14 cellular contexts compared by ENCODE assay signal in genomic region chr3:136728434-136728833, GRCh38. TPM values are rescaled to one million over a fixed set of nuclear protein-coding genes. Genes with fewer than 3 reads are reported as not detected.
DNase-seq lines count a peak whose midpoint lies in the region; ATAC-seq and FAIRE-seq lines count a peak whose summit lies in the region.
"Had no signal": no experiment of that assay in that cellular context is flagged by ENCODE, and none has a peak within 500 bp of the region (broad histone marks: within the 10 kb centered on the region; RNA-seq: fewer than 3 reads in every experiment).

No MANE protein-coding gene starts in this region.

- H3K9me3 Mint-ChIP-seq in CD4-positive, CD25-positive, alpha-beta regulatory T cell, result peaks cover 0 to 1% (median 0%) of the 10 kb centered on the region in 7 donors
- H3K9me3 Mint-ChIP-seq in immature natural killer cell, result no peaks in the 10 kb centered on the region

- peaks cover 16% of the 10 kb centered on the region for H3F3A ChIP-seq in GM23248 (ENCODE audit: insufficient read depth)

- no peaks in the 10 kb centered on the region for H3K36me3 Mint-ChIP-seq in CD4-positive, CD25-positive, alpha-beta regulatory T cell
- no peaks in the 10 kb centered on the region for H3K36me3 Mint-ChIP-seq in immature natural killer cell

- peak overlapping the region; percentile 73 for H3K4me2 ChIP-seq in GM23248 (ENCODE audit: unreplicated experiment)

- no peak overlapping the region for H3K4me3 Mint-ChIP-seq in CD4-positive, CD25-positive, alpha-beta regulatory T cell
- peak overlapping the region; percentile 41 to 71 (median 64) for H3K4me3 Mint-ChIP-seq in immature natural killer cell
- H3K4me3 Mint-ChIP-seq: B cell, endodermal cell had no signal

- no peaks in the 10 kb centered on the region for H3K9me2 ChIP-seq in GM23248 (ENCODE audit: insufficient read depth)

- peaks cover 96% of the 10 kb centered on the region for H3K79me2 ChIP-seq in GM23248 (ENCODE audit: insufficient read depth)

- peak overlapping the region in 1 of 3 donors; percentile 7 for H3K27ac Mint-ChIP-seq in CD4-positive, CD25-positive, alpha-beta regulatory T cell
- H3K27ac Mint-ChIP-seq in immature natural killer cell, result peak overlapping the region in 5 of 6 donors; percentile 9 to 60 (median 51)
- H3K27ac Mint-ChIP-seq: B cell, endodermal cell had no signal

- no peaks in the 10 kb centered on the region for H3K36me3 ChIP-seq in CD4-positive, CD25-positive, alpha-beta regulatory T cell (ENCODE audit: control insufficient read depth, insufficient read depth, low read length)
- H3K36me3 ChIP-seq in GM23248 (ENCODE audit: low read depth) (no peaks in the 10 kb centered on the region), SJSA1 (peaks cover 3% of the 10 kb centered on the region; the same call in 1 of the 2 replicates)

- no peak for ATAC-seq in CD4-positive, CD25-positive, alpha-beta regulatory T cell (ENCODE audit: low read depth in 2 of 2)

- WGBS in GM23248 (ENCODE audit: low coverage in 1 of 2, low lambda C conversion rate in 2 of 2, missing lambda C conversion rate in 2 of 2), 2 experiments, result 50 to 61% methylated on average over 1 of the region's 1 CpG

- DNase-seq in CD4-positive, CD25-positive, alpha-beta regulatory T cell, result no peak
- DNase-seq in GM23248 (peak; percentile 35), SJSA1 (ENCODE audit: low read depth in 1 of 2, low spot score in 2 of 2) (no peak), immature natural killer cell (peak; percentile 22 to 50 (median 50)), HTR-8/SVneo (ENCODE audit: insufficient read length, low spot score) (no peak), dedifferentiated amniotic fluid mesenchymal stem cell (ENCODE audit: extremely low spot score) (no peak), NCI-H446 treated with DMSO at 0.1 percent for 48 hours (lab: John Stamatoyannopoulos, UW) (no peak), GOT3 (lab: John Stamatoyannopoulos, UW) (no peak)
- DNase-seq: activated gamma-delta T cell treated with Interleukin-2 at 50 U/mL for 16 hours, NCI-H1436, OCI-M1 had no signal

- H3K27me3 ChIP-seq in CD4-positive, CD25-positive, alpha-beta regulatory T cell (ENCODE audit: control insufficient read depth, insufficient read depth, low read length), result no peaks in the 10 kb centered on the region
- H3K27me3 ChIP-seq in GM23248 (replicated peaks; ENCODE audit: insufficient read depth), result no peaks in the 10 kb centered on the region
- no peaks in the 10 kb centered on the region for H3K27me3 ChIP-seq in SJSA1 (replicated peaks)

- no peaks in the 10 kb centered on the region for H3K9me3 ChIP-seq in CD4-positive, CD25-positive, alpha-beta regulatory T cell (ENCODE audit: control insufficient read depth in 2 of 2, low read length in 2 of 2)
- H3K9me3 ChIP-seq in GM23248 (ENCODE audit: low read depth), result no peaks in the 10 kb centered on the region
- H3K9me3 ChIP-seq in SJSA1 (replicated peaks), result no peaks in the 10 kb centered on the region

- no peak for FAIRE-seq in HTR-8/SVneo (lab: Jason Lieb, UNC)
- FAIRE-seq: urothelium cell line had no signal

- H3K9ac ChIP-seq in GM23248, result peak overlapping the region; percentile 70

- H3K4me1 Mint-ChIP-seq in CD4-positive, CD25-positive, alpha-beta regulatory T cell, result peaks cover 41 to 78% (median 59%) of the 10 kb centered on the region in 4 donors
- H3K4me1 Mint-ChIP-seq in immature natural killer cell, result peaks cover 66 to 79% of the 10 kb centered on the region in 2 donors

- no peak overlapping the region for H3K27ac ChIP-seq in CD4-positive, CD25-positive, alpha-beta regulatory T cell (ENCODE audit: insufficient read depth, low read length, poor library complexity, severe bottlenecking)
- H3K27ac ChIP-seq in GM23248 (peak overlapping the region; percentile 79), SJSA1 (peak overlapping the region; percentile 83)

- no peaks in the 10 kb centered on the region for H3K27me3 Mint-ChIP-seq in CD4-positive, CD25-positive, alpha-beta regulatory T cell
- peaks cover 0 to 2% (median 0%) of the 10 kb centered on the region in 3 donors for H3K27me3 Mint-ChIP-seq in immature natural killer cell (ENCODE audit: low read depth in 3 of 3)
- H3K27me3 Mint-ChIP-seq: B cell had no signal

- 0 out of 2 replicates have a peak, but pooled peaks cover 10% of the 10 kb centered on the region for H4K20me1 ChIP-seq in GM23248 (ENCODE audit: insufficient read depth)

- in situ Hi-C loops in GM23248 (cut with MboI), result no loop called here

- no peak overlapping the region for H2AFZ ChIP-seq in GM23248

- H3K4me3 ChIP-seq in CD4-positive, CD25-positive, alpha-beta regulatory T cell (ENCODE audit: low read depth, low read length), result peak overlapping the region; percentile 9
- H3K4me3 ChIP-seq in GM23248, result peak overlapping the region; percentile 64
- H3K4me3 ChIP-seq in SJSA1, result peak overlapping the region; percentile 8; the same call in 1 of the 2 replicates

- H3K4me1 ChIP-seq in CD4-positive, CD25-positive, alpha-beta regulatory T cell (ENCODE audit: control insufficient read depth, insufficient read depth, low read length, poor library complexity, severe bottlenecking), result peaks cover 50% of the 10 kb centered on the region
- H3K4me1 ChIP-seq in GM23248 (ENCODE audit: insufficient read depth) (peaks cover 18% of the 10 kb centered on the region), SJSA1 (replicated peaks) (peaks cover 22% of the 10 kb centered on the region)

RNA-seq across cellular contexts. Expression of gene STAG1, which starts 23.7 kb away (rescaled TPM):
- total RNA-seq in CD4-positive, CD25-positive, alpha-beta regulatory T cell, result 58.6 TPM
- 10 to 100 TPM; 16.0 to 28.6 (median 20.8) TPM for polyA plus RNA-seq in CD4-positive, CD25-positive, alpha-beta regulatory T cell
- 39.7 and 41.7 TPM in 2 replicates for total RNA-seq in GM23248 (2014; rRNA removed; shearing (Covaris generic))
- polyA plus RNA-seq in GM23248 (2016; fragmentation: Nextera tagmentation; extraction: Ambion mirVana), result 21.1 and 22.7 TPM in 2 replicates
- 20.6 and 31.9 TPM in 2 replicates for total RNA-seq in SJSA1 (2014; rRNA removed; shearing (Covaris generic))
- polyA plus RNA-seq in immature natural killer cell, result 10 to 100 TPM; 11.8 to 22.6 (median 14.6) TPM

Comparison
In these comparisons a context has a peak if more than half of its experiments do, and no peak if none do; other contexts are left out.
1. DNase-seq: peak in GM23248 (single experiment) and immature natural killer cell (3 of 3); none in CD4-positive, CD25-positive, alpha-beta regulatory T cell (0 of 3), SJSA1 (0 of 2), HTR-8/SVneo (single experiment), dedifferentiated amniotic fluid mesenchymal stem cell (single experiment), NCI-H446 treated with DMSO at 0.1 percent for 48 hours (single experiment) and GOT3 (single experiment).
2. H3K4me3 ChIP-seq: peak in every context shown above with its lines; median percentile 64 in GM23248; 9 in CD4-positive, CD25-positive, alpha-beta regulatory T cell; 8 in SJSA1.
3. H3K4me3 Mint-ChIP-seq: peak in immature natural killer cell (5 of 5); none in CD4-positive, CD25-positive, alpha-beta regulatory T cell (0 of 4).